In genomic region chr4:123892997-123893745, GRCh38 we compare ENCODE assay signal across 12 cellular contexts.
A peak's percentile ranks its signal among the peaks of the same experiment; 100 is the strongest.
DNase-seq lines count a peak whose midpoint lies in the region; ATAC-seq and TF ChIP-seq lines count a peak whose summit lies in the region.
"Had no signal": no experiment of that assay in that cellular context is flagged by ENCODE, and none has a peak within 500 bp of the region (broad histone marks: within the 10 kb centered on the region; RNA-seq: fewer than 3 reads in every experiment).

No MANE protein-coding gene starts in this region.

- ATAC-seq in lower lobe of right lung (peak; percentile 36 to 43), upper lobe of left lung (ENCODE audit: low FRiP score in 2 of 2) (peak in 1 of 2 donors; percentile 70)
- ATAC-seq: PC-3 had no signal

- TF ChIP-seq CTCF in esophagus muscularis mucosa (IDR thresholded peaks at IDR 0.05) (no peak), lower lobe of right lung (IDR thresholded peaks at IDR 0.05) (no peak), upper lobe of left lung (IDR thresholded peaks at IDR 0.05) (no peak)

- no peak for TF ChIP-seq POLR2A in esophagus muscularis mucosa (IDR thresholded peaks at IDR 0.05; ENCODE audit: low read depth)
- no peak for TF ChIP-seq POLR2A in upper lobe of left lung (IDR thresholded peaks at IDR 0.05)

- no peak for TF ChIP-seq EP300 in esophagus muscularis mucosa (IDR thresholded peaks at IDR 0.05)
- no peak for TF ChIP-seq EP300 in upper lobe of left lung (IDR thresholded peaks at IDR 0.05)

- H3K36me3 ChIP-seq in esophagus muscularis mucosa (no peaks in the 10 kb centered on the region), lower lobe of right lung (no peaks in the 10 kb centered on the region), upper lobe of left lung (no peaks in the 10 kb centered on the region)

- H3K4me1 ChIP-seq in esophagus muscularis mucosa (peaks cover 21 to 30% (median 25%) of the 10 kb centered on the region in 4 donors), lower lobe of right lung (peaks cover 31% of the 10 kb centered on the region), upper lobe of left lung (peaks cover 5 to 18% (median 15%) of the 10 kb centered on the region in 4 donors)

- H3K27me3 ChIP-seq in esophagus muscularis mucosa (no peaks in the 10 kb centered on the region), lower lobe of right lung (ENCODE audit: low read depth) (no peaks in the 10 kb centered on the region), upper lobe of left lung (no peaks in the 10 kb centered on the region)

- intact Hi-C loops in esophagus muscularis mucosa (cut with DNase I) (no loop called here), lower lobe of right lung (cut with DNase I) (no loop called here)

- H3K9me3 ChIP-seq in esophagus muscularis mucosa: no peaks in the 10 kb centered on the region
- no peaks in the 10 kb centered on the region for H3K9me3 ChIP-seq in lower lobe of right lung
- no peaks in the 10 kb centered on the region for H3K9me3 ChIP-seq in upper lobe of left lung

- WGBS in esophagus muscularis mucosa: 41% methylated on average over 9 of the region's 9 CpGs
- 24 to 35% methylated on average over 9 of the region's 9 CpGs for WGBS in upper lobe of left lung, 2 donors

- peak overlapping the region; percentile 32 to 51 (median 42) for H3K27ac ChIP-seq in esophagus muscularis mucosa (replicated peaks in 1 of 4)
- H3K27ac ChIP-seq in lower lobe of right lung: peak overlapping the region; percentile 25
- H3K27ac ChIP-seq in upper lobe of left lung: peak overlapping the region in 3 of 4 donors; percentile 0 to 36 (median 6)

- DNase-seq in NCI-H2081 (lab: John Stamatoyannopoulos, UW) (peak; percentile 9 to 60), NCI-H2081 treated with DMSO at 0.1 percent for 48 hours (lab: John Stamatoyannopoulos, UW) (no peak), esophagus muscularis mucosa (ENCODE audit: extremely low spot score) (no peak), lower lobe of right lung (no peak), upper lobe of left lung (no peak), NCI-H446 (lab: John Stamatoyannopoulos, UW) (no peak), mucosa of gallbladder (ENCODE audit: low spot score) (no peak)
- DNase-seq in activated CD4-positive, CD25-positive, alpha-beta regulatory T cell (lab: John Stamatoyannopoulos, UW): no peak
- DNase-seq: activated CD8-positive, alpha-beta memory T cell treated with anti-CD3 and anti-CD28 coated beads, Interleukin-2, amount 50 U/mL, for 48 hours; DND-41; NCI-H187 treated with DMSO at 0.1 percent for 48 hours; PC-3 had no signal

- H3K4me3 ChIP-seq in esophagus muscularis mucosa (no peak overlapping the region), lower lobe of right lung (no peak overlapping the region), upper lobe of left lung (no peak overlapping the region)

Comparison
In these comparisons a context has a peak if more than half of its experiments do, and no peak if none do; other contexts are left out.
1. DNase-seq: peak in NCI-H2081 (2 of 2); none in NCI-H2081 treated with DMSO at 0.1 percent for 48 hours (single experiment), esophagus muscularis mucosa (single experiment), lower lobe of right lung (single experiment), upper lobe of left lung (0 of 2), NCI-H446 (0 of 2), activated CD4-positive, CD25-positive, alpha-beta regulatory T cell (0 of 4) and mucosa of gallbladder (single experiment).
2. Peak in every context shown above with its lines, with median percentiles within 50 percentile points of each other: H3K27ac ChIP-seq.